ENCODE assay signal across 4 cellular contexts in genomic region chr19:38753783-38754182, GRCh38. TPM values are rescaled to one million over a fixed set of nuclear protein-coding genes. Genes with fewer than 3 reads are reported as not detected.
"Had no signal": no experiment of that assay in that cellular context is flagged by ENCODE, and none has a peak within 500 bp of the region (broad histone marks: within the 10 kb centered on the region; RNA-seq: fewer than 3 reads in every experiment).

No MANE protein-coding gene starts in this region.

RNA-seq across cellular contexts. Expression of gene CAPN12, which starts 9.5 kb away (rescaled TPM):
- total RNA-seq: LHCN-M2, MCF 10A had no signal

RNA-seq across cellular contexts. Expression of gene LGALS7, which starts 19.5 kb away (rescaled TPM):
- total RNA-seq: LHCN-M2, M059J, NCI-H460 had no signal

RNA-seq across cellular contexts. Expression of gene LGALS7B, which starts 35.2 kb away (rescaled TPM):
- total RNA-seq: LHCN-M2, M059J, NCI-H460 had no signal

RNA-seq across cellular contexts. Expression of gene LGALS4, which starts 59.0 kb away (rescaled TPM):
- total RNA-seq: LHCN-M2, M059J, MCF 10A, NCI-H460 had no signal
